ENCODE assay signal across 21 cellular contexts in the genomic region with DNA sequence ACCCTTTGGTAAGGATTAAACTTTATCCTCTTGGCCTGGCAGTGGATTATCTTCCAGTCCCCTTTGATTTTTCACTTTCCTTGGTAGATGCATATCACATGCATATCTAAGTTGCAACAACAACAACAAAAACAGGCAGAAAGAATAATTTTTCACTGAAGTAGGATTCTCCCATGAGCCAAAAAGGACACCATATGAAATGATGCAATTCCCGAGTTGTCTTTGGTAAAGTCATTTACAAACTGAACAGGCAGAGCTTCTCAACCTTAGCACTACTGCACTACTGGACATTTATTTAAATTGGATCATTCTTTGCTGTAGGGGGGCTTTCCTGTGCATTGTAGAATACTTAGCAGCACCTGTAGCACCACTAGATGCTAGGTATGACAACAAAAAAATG.
"Had no signal": no experiment of that assay in that cellular context is flagged by ENCODE, and none has a peak within 500 bp of the region (broad histone marks: within the 10 kb centered on the region; RNA-seq: fewer than 3 reads in every experiment).

No MANE protein-coding gene starts in this region.

- DNase-seq: cortex of kidney; effector CD8-positive, alpha-beta T cell; effector memory CD8-positive, alpha-beta T cell; endodermal cell; erythroblast; esophagus squamous epithelium; gastrocnemius medialis; glutamatergic neuron; head of caudate nucleus; heart right ventricle; hippocampal formation; left cardiac atrium; left lung; left ventricle myocardium superior; lower lobe of right lung; mesenchymal stem cell; mucosa of descending colon; naive B cell; naive thymus-derived CD8-positive, alpha-beta T cell had no signal

- H3K27ac ChIP-seq: epithelial cell of prostate, esophagus squamous epithelium, gastrocnemius medialis, heart right ventricle, left lung, lower lobe of right lung had no signal

- H3K9me3 ChIP-seq: esophagus squamous epithelium, gastrocnemius medialis, lower lobe of right lung, mucosa of descending colon had no signal

- H3K4me3 ChIP-seq: esophagus squamous epithelium, gastrocnemius medialis, heart right ventricle, left lung, lower lobe of right lung, mucosa of descending colon had no signal

- ATAC-seq: effector memory CD8-positive, alpha-beta T cell; esophagus mucosa; gastrocnemius medialis; heart right ventricle; left cardiac atrium; left lung; left ventricle myocardium superior; lower lobe of right lung; mucosa of descending colon; naive thymus-derived CD8-positive, alpha-beta T cell had no signal

- H3K4me1 ChIP-seq: esophagus squamous epithelium, gastrocnemius medialis, heart right ventricle, left lung, lower lobe of right lung had no signal

- H3K27me3 ChIP-seq: esophagus squamous epithelium, gastrocnemius medialis, heart right ventricle, left lung had no signal

- H3K36me3 ChIP-seq: esophagus squamous epithelium, gastrocnemius medialis, heart right ventricle, left lung, lower lobe of right lung had no signal
